23 cellular contexts compared by ENCODE assay signal in the genomic region with DNA sequence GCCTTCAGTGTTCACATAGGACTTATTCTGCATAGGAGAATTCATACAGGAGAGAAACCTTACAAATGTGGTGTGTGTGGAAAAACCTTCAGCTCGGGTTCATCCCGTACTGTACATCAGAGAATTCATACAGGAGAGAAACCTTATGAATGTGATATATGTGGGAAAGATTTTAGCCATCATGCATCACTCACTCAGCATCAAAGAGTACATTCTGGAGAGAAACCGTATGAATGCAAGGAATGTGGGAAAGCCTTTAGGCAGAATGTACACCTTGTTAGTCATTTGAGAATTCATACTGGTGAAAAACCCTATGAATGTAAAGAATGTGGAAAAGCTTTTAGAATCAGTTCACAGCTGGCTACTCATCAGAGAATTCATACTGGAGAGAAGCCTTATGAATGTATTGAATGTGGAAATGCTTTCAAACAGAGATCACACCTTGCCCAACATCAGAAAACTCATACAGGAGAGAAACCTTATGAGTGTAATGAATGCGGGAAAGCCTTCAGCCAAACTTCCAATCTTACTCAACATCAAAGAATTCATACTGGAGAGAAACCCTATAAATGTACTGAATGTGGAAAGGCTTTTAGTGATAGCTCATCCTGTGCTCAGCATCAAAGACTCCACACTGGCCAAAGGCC. TPM values are rescaled to one million over a fixed set of nuclear protein-coding genes. Genes with fewer than 3 reads are reported as not detected.
A peak's percentile ranks its signal among the peaks of the same experiment; 100 is the strongest.
DNase-seq lines count a peak whose midpoint lies in the region; ATAC-seq, FAIRE-seq and TF ChIP-seq lines count a peak whose summit lies in the region.
"Had no signal": no experiment of that assay in that cellular context is flagged by ENCODE, and none has a peak within 500 bp of the region (broad histone marks: within the 10 kb centered on the region; RNA-seq: fewer than 3 reads in every experiment).

No MANE protein-coding gene starts in this region.

- H3K27ac ChIP-seq in A549 (no peak overlapping the region), muscle layer of colon (ENCODE audit: low read depth, low read length) (no peak overlapping the region)
- H3K27ac ChIP-seq in CD8-positive, alpha-beta T cell (ENCODE audit: low read depth, low read length) = no peak overlapping the region

- no peak for DNase-seq in A549 (ENCODE audit: low read depth in 1 of 2, low spot score in 1 of 2)
- no peak for DNase-seq in CD8-positive, alpha-beta T cell
- DNase-seq in amniotic epithelial cell (ENCODE audit: low read depth) = peak; percentile 13
- DNase-seq in Ammon's horn (ENCODE audit: low spot score) = no peak
- DNase-seq in COR-L47 (lab: John Stamatoyannopoulos, UW) = no peak
- DNase-seq in NCI-H2107 treated with DMSO at 0.1 percent for 48 hours (lab: John Stamatoyannopoulos, UW; ENCODE audit: unreplicated experiment) = no peak
- DNase-seq in NCI-H1930 (lab: John Stamatoyannopoulos, UW) = no peak
- DNase-seq: Karpas-422, NCI-H1092 treated with DMSO at 0.1 percent for 48 hours, NCI-H1436, NCI-H187, NCI-H2107, NCI-H446, NCI-H524 treated with DMSO at 0.1 percent for 48 hours, NCI-H774, PC-3 had no signal

- H3K9me3 ChIP-seq in A549 (peaks cover 88% of the 10 kb centered on the region), muscle layer of colon (ENCODE audit: low read length) (peaks cover 77% of the 10 kb centered on the region)
- H3K9me3 ChIP-seq in CD8-positive, alpha-beta T cell (ENCODE audit: low read length) = peaks cover 46% of the 10 kb centered on the region

- no peak overlapping the region for H3K4me3 Mint-ChIP-seq in CD8-positive, alpha-beta T cell
- H3K4me3 Mint-ChIP-seq: B cell, CD14-positive monocyte, GM23338, IgD-negative memory B cell had no signal

- no peak overlapping the region for H3K4me2 ChIP-seq in A549
- H3K4me2 ChIP-seq: GM23338 had no signal

- peaks cover 45% of the 10 kb centered on the region for H3K36me3 Mint-ChIP-seq in CD8-positive, alpha-beta T cell
- H3K36me3 Mint-ChIP-seq: IgD-negative memory B cell had no signal

- no peak for TF ChIP-seq EP300 in A549 (IDR thresholded peaks at IDR 0.05)

- TF ChIP-seq RAD21 in A549 (conservative IDR thresholded peaks at IDR 0.05 in 1 of 2, IDR thresholded peaks at IDR 0.05 in 1 of 2) = no peak

- intact Hi-C loops in CD8-positive, alpha-beta T cell (cut with DNase I, micrococcal nuclease) = no loop called here

- H3K4me1 ChIP-seq in A549 (no peaks in the 10 kb centered on the region), muscle layer of colon (ENCODE audit: insufficient read depth, low read length) (no peaks in the 10 kb centered on the region)
- H3K4me1 ChIP-seq in CD8-positive, alpha-beta T cell (ENCODE audit: insufficient read depth, low read length) = no peaks in the 10 kb centered on the region
- H3K4me1 ChIP-seq: HAP-1 had no signal

- no peak overlapping the region for H3K27ac Mint-ChIP-seq in CD8-positive, alpha-beta T cell
- H3K27ac Mint-ChIP-seq: B cell, CD14-positive monocyte, GM23338, IgD-negative memory B cell had no signal

- CTCF ChIA-PET in A549 (lab: Yijun Ruan, JAX) = interaction anchor here (0.7 kb wide), 1 partner anchor 133 kb away, joined by 3 read pairs; no protein-coding TSS in a partner anchor
- CTCF ChIA-PET in CD8-positive, alpha-beta T cell (lab: Charles Lee) = no interaction called here

- FAIRE-seq in A549 (lab: Jason Lieb, UNC) = no peak
- FAIRE-seq: G401.6 had no signal

- no peak for ATAC-seq in A549
- no peak for ATAC-seq in CD8-positive, alpha-beta T cell
- ATAC-seq: GM23338, PC-3 had no signal

- TF ChIP-seq POLR2A in A549 (IDR thresholded peaks at IDR 0.05; ENCODE audit: low read length) = no peak

- no peak for TF ChIP-seq CTCF in A549 (IDR thresholded peaks at IDR 0.05)
- TF ChIP-seq CTCF in CD8-positive, alpha-beta T cell (IDR thresholded peaks at IDR 0.05) = no peak

- H3K9ac ChIP-seq in muscle layer of colon (ENCODE audit: low read length) = no peak overlapping the region

- H3K4me1 Mint-ChIP-seq in CD8-positive, alpha-beta T cell (ENCODE audit: low read depth) = no peaks in the 10 kb centered on the region
- H3K4me1 Mint-ChIP-seq: B cell, CD14-positive monocyte, GM23338 had no signal

- no peaks in the 10 kb centered on the region for H3K27me3 ChIP-seq in CD8-positive, alpha-beta T cell (ENCODE audit: insufficient read depth, low read length)
- no peaks in the 10 kb centered on the region for H3K27me3 ChIP-seq in muscle layer of colon (ENCODE audit: control insufficient read depth in 1 of 2, insufficient read depth in 2 of 2, low read length in 2 of 2)

- POLR2A ChIA-PET in A549 (lab: Yijun Ruan, JAX) = no interaction called here
- POLR2A ChIA-PET in CD8-positive, alpha-beta T cell (lab: Charles Lee) = no interaction called here

- peaks cover 58% of the 10 kb centered on the region for H3K9me3 Mint-ChIP-seq in CD8-positive, alpha-beta T cell

- H3K27me3 Mint-ChIP-seq in CD8-positive, alpha-beta T cell (ENCODE audit: low read depth) = no peaks in the 10 kb centered on the region
- H3K27me3 Mint-ChIP-seq: B cell, IgD-negative memory B cell had no signal

- no peaks in the 10 kb centered on the region for H3K36me3 ChIP-seq in CD8-positive, alpha-beta T cell (ENCODE audit: insufficient read depth, low read length)
- peaks cover 38% of the 10 kb centered on the region for H3K36me3 ChIP-seq in muscle layer of colon (ENCODE audit: insufficient read depth, low read length)
- H3K36me3 ChIP-seq: HAP-1 had no signal

- WGBS in A549 (ENCODE audit: missing lambda C conversion rate) = 26% methylated on average over 4 of the region's 4 CpGs

- H3K4me3 ChIP-seq in A549 = no peak overlapping the region
- peak overlapping the region; percentile 16 for H3K4me3 ChIP-seq in CD8-positive, alpha-beta T cell (ENCODE audit: low read depth, low read length)
- peak overlapping the region; percentile 5 to 20 for H3K4me3 ChIP-seq in muscle layer of colon (ENCODE audit: low read depth in 1 of 2, low read length in 2 of 2)
- H3K4me3 ChIP-seq: GM23338, HAP-1 had no signal

TF ChIP-seq in A549, 52 proteins besides CTCF, POLR2A, EP300 and RAD21:
- no peak for TF ChIP-seq PHF8 (IDR thresholded peaks at IDR 0.05; ENCODE audit: borderline replicate concordance, low read depth)
- TF ChIP-seq SREBF2 (IDR thresholded peaks at IDR 0.05) = no peak
- TF ChIP-seq GATA3 (IDR thresholded peaks at IDR 0.05; ENCODE audit: borderline replicate concordance) = peak; percentile 40; the same call in 1 of the 2 replicates
- no peak for TF ChIP-seq CBX2 (IDR thresholded peaks at IDR 0.05; ENCODE audit: borderline replicate concordance, low read depth)
- TF ChIP-seq RARB (CRISPR knock-in tag; IDR thresholded peaks at IDR 0.05) = no peak
- TF ChIP-seq ZSCAN20 (CRISPR knock-in tag; IDR thresholded peaks at IDR 0.05) = no peak
- TF ChIP-seq POLR2AphosphoS2 (conservative IDR thresholded peaks at IDR 0.05; ENCODE audit: low read length) = no peak

RNA-seq across cellular contexts. Expression of gene ZFP28, which starts 13.4 kb away (rescaled TPM):
- polyA plus RNA-seq in A549 (2011; rRNA removed) = 7.9 and 8.1 TPM in 2 replicates
- 1.3 and 1.4 TPM in 2 replicates for polyA plus RNA-seq in A549 (2012; cell fraction: cytosol; rRNA removed)
- 1.4 and 1.6 TPM in 2 replicates for polyA plus RNA-seq in A549 (2012; cell fraction: nucleus; rRNA removed)
- 2.4 to 2.8 TPM (median 2.7 TPM) in 3 replicates for polyA plus RNA-seq in A549 (2017; fragmentation: RNase III; extraction: RNeasy Plus Mini Kit Qiagen cat#74134 plus additional on column Dnase treatment)
- 4.3 and 4.9 TPM in 2 replicates for polyA minus RNA-seq in A549 (2011; rRNA and poly(A)+ RNA removed)
- 1 to 10 TPM; 2.3 to 3.8 TPM for total RNA-seq in CD8-positive, alpha-beta T cell

RNA-seq across cellular contexts. Expression of gene ZNF471, which starts 17.7 kb away (rescaled TPM):
- 0.18 and 0.20 TPM in 2 replicates for polyA plus RNA-seq in A549 (2011; rRNA removed)
- under 0.01 and 0.03 TPM in 2 replicates for polyA plus RNA-seq in A549 (2012; cell fraction: cytosol; rRNA removed)
- polyA plus RNA-seq in A549 (2012; cell fraction: nucleus; rRNA removed) = 0.04 and 0.07 TPM in 2 replicates
- polyA plus RNA-seq in A549 (2017; fragmentation: RNase III; extraction: RNeasy Plus Mini Kit Qiagen cat#74134 plus additional on column Dnase treatment) = 0.04 to 0.16 TPM (median 0.07 TPM) in 3 replicates
- 0.08 and 0.49 TPM in 2 replicates for polyA minus RNA-seq in A549 (2011; rRNA and poly(A)+ RNA removed)
- under 1 TPM; 0.67 to 0.71 TPM for total RNA-seq in CD8-positive, alpha-beta T cell

RNA-seq across cellular contexts. Expression of gene ZNF470, which starts 41.9 kb away (rescaled TPM):
- polyA plus RNA-seq in A549 (2011; rRNA removed) (2.8 and 3.9 TPM in 2 replicates), A549 (2017; fragmentation: RNase III; extraction: RNeasy Plus Mini Kit Qiagen cat#74134 plus additional on column Dnase treatment) (1.6 to 1.7 TPM (median 1.7 TPM) in 3 replicates)
- polyA plus RNA-seq in A549 (2012; cell fraction: cytosol; rRNA removed) = 0.78 and 0.89 TPM in 2 replicates
- polyA plus RNA-seq in A549 (2012; cell fraction: nucleus; rRNA removed) = 1.5 and 2.0 TPM in 2 replicates
- 1.3 and 1.7 TPM in 2 replicates for polyA minus RNA-seq in A549 (2011; rRNA and poly(A)+ RNA removed)
- total RNA-seq in CD8-positive, alpha-beta T cell = 1 to 10 TPM in 1 of 2 experiments, under 1 TPM in 1; 0.33 to 1.1 TPM

RNA-seq across cellular contexts. Expression of gene ZNF667, which starts 48.2 kb away (rescaled TPM):
- not detected in 2 replicates for polyA plus RNA-seq in A549 (2011; rRNA removed)
- polyA plus RNA-seq in A549 (2012; cell fraction: cytosol; rRNA removed) = not detected in 2 replicates
- polyA plus RNA-seq in A549 (2012; cell fraction: nucleus; rRNA removed) = not detected in 2 replicates
- polyA plus RNA-seq in A549 (2017; fragmentation: RNase III; extraction: RNeasy Plus Mini Kit Qiagen cat#74134 plus additional on column Dnase treatment) = not detected in 3 replicates
- not detected in 2 replicates for polyA minus RNA-seq in A549 (2011; rRNA and poly(A)+ RNA removed)
- 1 to 10 TPM; 8.3 to 10.0 TPM for total RNA-seq in CD8-positive, alpha-beta T cell
